Comparison of ENCODE assay signal across 8 cellular contexts in genomic region chr17:63848834-63849689, GRCh38. TPM values are rescaled to one million over a fixed set of nuclear protein-coding genes. Genes with fewer than 3 reads are reported as not detected.
DNase-seq lines count a peak whose midpoint lies in the region; ATAC-seq and TF ChIP-seq lines count a peak whose summit lies in the region.

No MANE protein-coding gene starts in this region.

- peaks cover 15% of the 10 kb centered on the region for H3K27me3 Mint-ChIP-seq in glutamatergic neuron (ENCODE audit: unreplicated experiment)
- H3K27me3 Mint-ChIP-seq in osteocyte (ENCODE audit: unreplicated experiment), result peaks cover 17% of the 10 kb centered on the region

- H3K36me3 Mint-ChIP-seq in glutamatergic neuron (ENCODE audit: unreplicated experiment) (peaks cover 7% of the 10 kb centered on the region), osteocyte (ENCODE audit: unreplicated experiment) (no peaks in the 10 kb centered on the region)

- peak overlapping the region; percentile 32 for H3K4me3 ChIP-seq in suprapubic skin

- H3K27ac ChIP-seq in suprapubic skin, result peak overlapping the region; percentile 53

- TF ChIP-seq CTCF in glutamatergic neuron (IDR thresholded peaks at IDR 0.05; ENCODE audit: partially characterized antibody, unreplicated experiment) (peak; percentile 63), osteocyte (IDR thresholded peaks at IDR 0.05) (peak; percentile 55), suprapubic skin (IDR thresholded peaks at IDR 0.05) (peak; percentile 34 to 68)

- no peaks in the 10 kb centered on the region for H3K9me3 ChIP-seq in suprapubic skin

- 22% methylated on average over 51 of the region's 82 CpGs for WGBS in suprapubic skin

- peak overlapping the region; percentile 88 for H3K4me3 Mint-ChIP-seq in glutamatergic neuron (ENCODE audit: unreplicated experiment)
- peak overlapping the region; percentile 74 for H3K4me3 Mint-ChIP-seq in osteocyte (ENCODE audit: unreplicated experiment)

- no peaks in the 10 kb centered on the region for H3K27me3 ChIP-seq in suprapubic skin

- TF ChIP-seq POLR2A in suprapubic skin (IDR thresholded peaks at IDR 0.05), result no peak

- H3K27ac Mint-ChIP-seq in glutamatergic neuron (ENCODE audit: unreplicated experiment) (peak overlapping the region; percentile 90), osteocyte (ENCODE audit: unreplicated experiment) (peak overlapping the region; percentile 71)

- DNase-seq in SIG-M5 treated with dmso at 0.1 percent for 504 hours (lab: John Stamatoyannopoulos, UW; ENCODE audit: unreplicated experiment) (peak; percentile 92), glutamatergic neuron (peak; percentile 93), osteocyte (ENCODE audit: extremely low spot score, unreplicated experiment) (peak; percentile 93), suprapubic skin (ENCODE audit: low spot score in 2 of 2) (peak; percentile 95 to 98), NCI-H2029 treated with DMSO at 0.1 percent for 48 hours (lab: John Stamatoyannopoulos, UW) (no peak)
- DNase-seq in activated naive CD4-positive, alpha-beta T cell treated with anti-CD3 and anti-CD28 coated beads, Interleukin-2, amount 50 U/mL, for 16 hours, result peak; percentile 98

- no peaks in the 10 kb centered on the region for H3K4me1 Mint-ChIP-seq in glutamatergic neuron (ENCODE audit: low read depth, unreplicated experiment)
- H3K4me1 Mint-ChIP-seq in osteocyte (ENCODE audit: unreplicated experiment), result peaks cover 9% of the 10 kb centered on the region

- peak; percentile 63 for ATAC-seq in GM18861 (IDR thresholded peaks at IDR 0.05; ENCODE audit: unreplicated experiment)
- ATAC-seq in HG03097 (IDR thresholded peaks at IDR 0.05; ENCODE audit: low FRiP score, unreplicated experiment), result peak; percentile 56

- H3K36me3 ChIP-seq in suprapubic skin, result no peaks in the 10 kb centered on the region

- peaks cover 8% of the 10 kb centered on the region for H3K9me3 Mint-ChIP-seq in glutamatergic neuron (ENCODE audit: unreplicated experiment)
- H3K9me3 Mint-ChIP-seq in osteocyte (ENCODE audit: unreplicated experiment), result no peaks in the 10 kb centered on the region

- no peak for TF ChIP-seq EP300 in suprapubic skin (IDR thresholded peaks at IDR 0.05)

- H3K4me1 ChIP-seq in suprapubic skin, result peaks cover 10% of the 10 kb centered on the region

RNA-seq across cellular contexts. Expression of gene SMARCD2, which starts 6.6 kb away (rescaled TPM):
- total RNA-seq in glutamatergic neuron (ENCODE audit: unreplicated experiment) (84.5 TPM), osteocyte (42.6 and 44.7 TPM in 2 replicates), suprapubic skin (100 to 1,000 TPM; 234 to 337 (median 309) TPM)

RNA-seq across cellular contexts. Expression of gene FTSJ3, which starts 21.6 kb away (rescaled TPM):
- total RNA-seq in glutamatergic neuron (ENCODE audit: unreplicated experiment), result 42.0 TPM
- total RNA-seq in osteocyte, result 36.1 and 37.4 TPM in 2 replicates
- total RNA-seq in suprapubic skin, result 10 to 100 TPM; 46.4 to 54.7 (median 48.4) TPM

RNA-seq across cellular contexts. Expression of gene PSMC5, which starts 21.8 kb away (rescaled TPM):
- 133 TPM for total RNA-seq in glutamatergic neuron (ENCODE audit: unreplicated experiment)
- 98.5 and 106 TPM in 2 replicates for total RNA-seq in osteocyte
- total RNA-seq in suprapubic skin, result 100 to 1,000 TPM; 105 to 144 (median 118) TPM

RNA-seq across cellular contexts. Expression of gene CSH2, which starts 24.4 kb away (rescaled TPM):
- 0.56 TPM for total RNA-seq in glutamatergic neuron (ENCODE audit: unreplicated experiment)
- total RNA-seq in osteocyte, result not detected in 2 replicates
- not detected for total RNA-seq in suprapubic skin

RNA-seq across cellular contexts. Expression of gene GH2, which starts 32.7 kb away (rescaled TPM):
- not detected for total RNA-seq in glutamatergic neuron (ENCODE audit: unreplicated experiment)
- total RNA-seq in osteocyte, result not detected in 2 replicates
- not detected for total RNA-seq in suprapubic skin
